Comparison of ENCODE assay signal across 12 cellular contexts in genomic region chr1:62045579-62045978, GRCh38.
DNase-seq lines count a peak whose midpoint lies in the region; ATAC-seq, FAIRE-seq and TF ChIP-seq lines count a peak whose summit lies in the region.
"Had no signal": no experiment of that assay in that cellular context is flagged by ENCODE, and none has a peak within 500 bp of the region (broad histone marks: within the 10 kb centered on the region; RNA-seq: fewer than 3 reads in every experiment).

No MANE protein-coding gene starts in this region.

- H3K9me3 ChIP-seq in heart left ventricle: no peaks in the 10 kb centered on the region
- no peaks in the 10 kb centered on the region for H3K9me3 ChIP-seq in right atrium auricular region

- H3K36me3 ChIP-seq in heart left ventricle: peaks cover 0 to 1% (median 0%) of the 10 kb centered on the region in 9 donors
- H3K36me3 ChIP-seq in right atrium auricular region: no peaks in the 10 kb centered on the region

- H3K4me1 ChIP-seq in heart left ventricle (peaks cover 0 to 21% (median 8%) of the 10 kb centered on the region in 12 donors), right atrium auricular region (peaks cover 0 to 7% of the 10 kb centered on the region in 2 donors)

- H3K27me3 ChIP-seq in heart left ventricle: no peaks in the 10 kb centered on the region
- H3K27me3 ChIP-seq in right atrium auricular region: no peaks in the 10 kb centered on the region

- ATAC-seq in heart left ventricle (peak; percentile 47 to 83 (median 62)), HG03280 (IDR thresholded peaks at IDR 0.05; ENCODE audit: unreplicated experiment) (no peak)

- peak overlapping the region in 6 of 12 donors; percentile 4 to 50 (median 28) for H3K27ac ChIP-seq in heart left ventricle
- H3K27ac ChIP-seq in right atrium auricular region: no peak overlapping the region
- H3K27ac ChIP-seq: HL-60 had no signal

- TF ChIP-seq CTCF in heart left ventricle (IDR thresholded peaks at IDR 0.05) (no peak), right atrium auricular region (IDR thresholded peaks at IDR 0.05) (no peak), fibroblast of pulmonary artery (IDR thresholded peaks at IDR 0.05; ENCODE audit: low read length, missing control alignments) (no peak)

- peak in 2 of 5 donors; percentile 36 to 44 for DNase-seq in heart left ventricle
- no peak for DNase-seq in right atrium auricular region (ENCODE audit: low spot score)
- peak; percentile 100 for DNase-seq in NCI-H82 (lab: John Stamatoyannopoulos, UW)
- peak; percentile 12 for DNase-seq in fibroblast of pulmonary artery (ENCODE audit: low read depth)
- DNase-seq in urothelium cell line (ENCODE audit: low spot score): peak; percentile 40
- DNase-seq in stimulated activated CD4-positive, alpha-beta T cell treated with anti-CD3 and anti-CD28 coated beads, Interleukin-4, amount 100 ng/mL, for 1 hour: no peak
- no peak for DNase-seq in activated T-cell treated with anti-CD3 and anti-CD28 coated beads, Interleukin-2, amount 50 U/mL, for 1 hour
- DNase-seq: activated CD8-positive, alpha-beta memory T cell treated with anti-CD3 and anti-CD28 coated beads, Interleukin-2, amount 50 U/mL, for 4 hours; central memory CD4-positive, alpha-beta T cell; naive B cell had no signal

- FAIRE-seq in urothelium cell line (lab: Jason Lieb, UNC): no peak

- intact Hi-C loops in heart left ventricle (cut with DNase I): no loop called here

- H3K4me3 ChIP-seq in heart left ventricle: no peak overlapping the region
- no peak overlapping the region for H3K4me3 ChIP-seq in right atrium auricular region
- H3K4me3 ChIP-seq in fibroblast of pulmonary artery (replicated peaks; ENCODE audit: low read depth, low read length): no peak overlapping the region

- no peak for TF ChIP-seq POLR2A in heart left ventricle (IDR thresholded peaks at IDR 0.05)

- 9 to 14% (median 12%) methylated on average over 6 of the region's 6 CpGs for WGBS in heart left ventricle, 4 donors

Comparison
In these comparisons a context has a peak if more than half of its experiments do, and no peak if none do; other contexts are left out.
1. DNase-seq: peak in NCI-H82 (single experiment), fibroblast of pulmonary artery (single experiment) and urothelium cell line (single experiment); none in right atrium auricular region (single experiment), stimulated activated CD4-positive, alpha-beta T cell treated with anti-CD3 and anti-CD28 coated beads, Interleukin-4, amount 100 ng/mL, for 1 hour (single experiment) and activated T-cell treated with anti-CD3 and anti-CD28 coated beads, Interleukin-2, amount 50 U/mL, for 1 hour (single experiment).